13 cellular contexts compared by ENCODE assay signal in genomic region chr3:66390013-66390412, GRCh38.
DNase-seq lines count a peak whose midpoint lies in the region; ATAC-seq and TF ChIP-seq lines count a peak whose summit lies in the region.
"Had no signal": no experiment of that assay in that cellular context is flagged by ENCODE, and none has a peak within 500 bp of the region (broad histone marks: within the 10 kb centered on the region; RNA-seq: fewer than 3 reads in every experiment).

No MANE protein-coding gene starts in this region.

- peaks cover 92% of the 10 kb centered on the region for H3K36me3 Mint-ChIP-seq in activated T-helper 2 cell treated with anti-CD3 and anti-CD28 coated beads, Interferon-gamma antibody, Interleukin-2, Interleukin-4, amounts not matched to agents 10 μg/mL and 5 μg/mL and 100 μg/mL, durations not matched to agents 14 hours and 24 hours and 36 hours (ENCODE audit: low read depth)

- peaks cover 21% of the 10 kb centered on the region for H3K4me1 Mint-ChIP-seq in activated T-helper 2 cell treated with anti-CD3 and anti-CD28 coated beads, Interferon-gamma antibody, Interleukin-2, Interleukin-4, amounts not matched to agents 10 μg/mL and 5 μg/mL and 100 μg/mL, durations not matched to agents 14 hours and 24 hours and 36 hours (ENCODE audit: low read depth)

- no peaks in the 10 kb centered on the region for H3K9me3 Mint-ChIP-seq in activated T-helper 2 cell treated with anti-CD3 and anti-CD28 coated beads, Interferon-gamma antibody, Interleukin-2, Interleukin-4, amounts not matched to agents 10 μg/mL and 5 μg/mL and 100 μg/mL, durations not matched to agents 14 hours and 24 hours and 36 hours
- H3K9me3 Mint-ChIP-seq: dendritic cell treated with granulocyte-macrophage colony-stimulating factor and Interleukin-4, amounts not matched to agents 40 ng/mL and 50 ng/mL, for 4 days had no signal

- ATAC-seq in GM19455 (IDR thresholded peaks at IDR 0.05; ENCODE audit: unreplicated experiment) (peak; percentile 37), HG03159 (IDR thresholded peaks at IDR 0.05; ENCODE audit: unreplicated experiment) (peak; percentile 26), omental fat pad (ENCODE audit: low FRiP score) (no peak), Right ventricle myocardium superior (ENCODE audit: poor library complexity) (no peak)

- H3K4me3 ChIP-seq in GM12865 (ENCODE audit: low read depth, low read length): no peak overlapping the region

- DNase-seq in GM12865 (ENCODE audit: low read depth): peak; percentile 58
- DNase-seq in RPMI8226: peak; percentile 27
- no peak for DNase-seq in omental fat pad (ENCODE audit: low spot score)
- no peak for DNase-seq in Right ventricle myocardium superior
- no peak for DNase-seq in activated T-helper 2 cell treated with anti-CD3 and anti-CD28 coated beads, Interferon-gamma antibody, Interleukin-2, Interleukin-4, amounts not matched to agents 10 μg/mL and 5 μg/mL and 100 μg/mL, durations not matched to agents 14 hours and 24 hours and 36 hours (ENCODE audit: low spot score)
- DNase-seq in NCI-H1436 (lab: John Stamatoyannopoulos, UW): no peak
- DNase-seq: immature natural killer cell; NCI-H446 treated with DMSO at 0.1 percent for 48 hours; stimulated activated CD4-positive, alpha-beta T cell treated with anti-CD3 and anti-CD28 coated beads, Interleukin-1b, Interleukin-23, amount 100 ng/mL, for 48 hours; stimulated activated naive CD4-positive, alpha-beta T cell had no signal

- H3K27ac Mint-ChIP-seq in activated T-helper 2 cell treated with anti-CD3 and anti-CD28 coated beads, Interferon-gamma antibody, Interleukin-2, Interleukin-4, amounts not matched to agents 10 μg/mL and 5 μg/mL and 100 μg/mL, durations not matched to agents 14 hours and 24 hours and 36 hours: no peak overlapping the region
- H3K27ac Mint-ChIP-seq: dendritic cell treated with granulocyte-macrophage colony-stimulating factor and Interleukin-4, amounts not matched to agents 40 ng/mL and 50 ng/mL, for 4 days had no signal

- TF ChIP-seq CTCF in GM12865 (IDR thresholded peaks at IDR 0.05; ENCODE audit: insufficient read depth, low read depth, low read length, missing control alignments): no peak
- no peak for TF ChIP-seq CTCF in omental fat pad (IDR thresholded peaks at IDR 0.05)

- H3K27me3 Mint-ChIP-seq in activated T-helper 2 cell treated with anti-CD3 and anti-CD28 coated beads, Interferon-gamma antibody, Interleukin-2, Interleukin-4, amounts not matched to agents 10 μg/mL and 5 μg/mL and 100 μg/mL, durations not matched to agents 14 hours and 24 hours and 36 hours (ENCODE audit: low read depth): no peaks in the 10 kb centered on the region
- H3K27me3 Mint-ChIP-seq: dendritic cell treated with granulocyte-macrophage colony-stimulating factor and Interleukin-4, amounts not matched to agents 40 ng/mL and 50 ng/mL, for 4 days had no signal

- intact Hi-C loops in Right ventricle myocardium superior (cut with DNase I): no loop called here
- intact Hi-C loops in activated T-helper 2 cell treated with anti-CD3 and anti-CD28 coated beads, Interferon-gamma antibody, Interleukin-2, Interleukin-4, amounts not matched to agents 10 μg/mL and 5 μg/mL and 100 μg/mL, durations not matched to agents 14 hours and 24 hours and 36 hours (cut with micrococcal nuclease): loop anchor here (5.0 kb wide), 1 partner anchor 113 kb away; no protein-coding TSS in a partner anchor

- H3K4me3 Mint-ChIP-seq in activated T-helper 2 cell treated with anti-CD3 and anti-CD28 coated beads, Interferon-gamma antibody, Interleukin-2, Interleukin-4, amounts not matched to agents 10 μg/mL and 5 μg/mL and 100 μg/mL, durations not matched to agents 14 hours and 24 hours and 36 hours (ENCODE audit: low read depth): no peak overlapping the region
- H3K4me3 Mint-ChIP-seq: dendritic cell treated with granulocyte-macrophage colony-stimulating factor and Interleukin-4, amounts not matched to agents 40 ng/mL and 50 ng/mL, for 4 days; immature natural killer cell had no signal

Comparison
In these comparisons a context has a peak if more than half of its experiments do, and no peak if none do; other contexts are left out.
1. DNase-seq: peak in GM12865 (single experiment) and RPMI8226 (single experiment); none in omental fat pad (single experiment), Right ventricle myocardium superior (single experiment), activated T-helper 2 cell treated with anti-CD3 and anti-CD28 coated beads, Interferon-gamma antibody, Interleukin-2, Interleukin-4, amounts not matched to agents 10 μg/mL and 5 μg/mL and 100 μg/mL, durations not matched to agents 14 hours and 24 hours and 36 hours (single experiment) and NCI-H1436 (single experiment).
2. ATAC-seq: peak in GM19455 (single experiment) and HG03159 (single experiment); none in omental fat pad (single experiment) and Right ventricle myocardium superior (single experiment).